8 cellular contexts compared by ENCODE assay signal in genomic region chr7:135512135-135512887, GRCh38. TPM values are rescaled to one million over a fixed set of nuclear protein-coding genes. Genes with fewer than 3 reads are reported as not detected.
DNase-seq lines count a peak whose midpoint lies in the region; ATAC-seq and TF ChIP-seq lines count a peak whose summit lies in the region.

No MANE protein-coding gene starts in this region.

- H3K27me3 Mint-ChIP-seq in MCF 10A (ENCODE audit: insufficient read depth, unreplicated experiment), result no peaks in the 10 kb centered on the region

- peaks cover 12% of the 10 kb centered on the region for H3K4me1 Mint-ChIP-seq in MCF 10A (ENCODE audit: insufficient read depth, unreplicated experiment)

- no TSS peak for BruUV-seq in MCF 10A (replicated peaks; lab: Mats Ljungman, UMichigan)

- TF ChIP-seq CTCF in MCF 10A (IDR thresholded peaks at IDR 0.05; ENCODE audit: unreplicated experiment), result peak; percentile 56

- DNase-seq in activated gamma-delta T cell treated with Interleukin-2 at 50 U/mL for 16 hours (peak; percentile 13), activated gamma-delta T cell (lab: John Stamatoyannopoulos, UW) (no peak), NOMO-1 treated with dmso at 0.1 percent for 144 hours (lab: John Stamatoyannopoulos, UW; ENCODE audit: unreplicated experiment) (peak; percentile 18), MCF 10A (ENCODE audit: unreplicated experiment) (peak; percentile 80), medulla oblongata (ENCODE audit: extremely low spot score) (peak; percentile 84)

- peak; percentile 72 for TF ChIP-seq RAD21 in Ishikawa (IDR thresholded peaks at IDR 0.05; ENCODE audit: low read depth)

- H3K4me3 Mint-ChIP-seq in MCF 10A (ENCODE audit: unreplicated experiment), result no peak overlapping the region

- no peaks in the 10 kb centered on the region for H3K9me3 Mint-ChIP-seq in MCF 10A (ENCODE audit: unreplicated experiment)

- peak; percentile 38 for ATAC-seq in GM21526 (IDR thresholded peaks at IDR 0.05; ENCODE audit: low FRiP score, unreplicated experiment)
- no peak for ATAC-seq in GM19395 (IDR thresholded peaks at IDR 0.05; ENCODE audit: unreplicated experiment)

- no peak overlapping the region for H3K27ac Mint-ChIP-seq in MCF 10A (ENCODE audit: low read depth, unreplicated experiment)

- CTCF ChIA-PET in MCF 10A (lab: Yijun Ruan, JAX), result interaction anchor here (0.6 to 1.0 kb wide), 3 partner anchors 9 to 96 kb away, joined by 3 to 5 read pairs (median 4); no protein-coding TSS in a partner anchor

- TF ChIP-seq EP300 in Ishikawa (IDR thresholded peaks at IDR 0.05; ENCODE audit: borderline replicate concordance), result no peak

- intact Hi-C loops in MCF 10A (cut with micrococcal nuclease), result loop anchor here (1.0 kb wide), 1 partner anchor 46 kb away; no protein-coding TSS in a partner anchor

- POLR2A ChIA-PET in MCF 10A (lab: Yijun Ruan, JAX), result interaction anchor here (0.7 kb wide), 1 partner anchor 244 kb away, joined by 3 read pairs; no protein-coding TSS in a partner anchor

- no peaks in the 10 kb centered on the region for H3K36me3 Mint-ChIP-seq in MCF 10A (ENCODE audit: insufficient read depth, unreplicated experiment)

TF ChIP-seq in Ishikawa, 13 proteins besides CTCF, POLR2A, EP300 and RAD21:
- no peak for TF ChIP-seq CREB1 (IDR thresholded peaks at IDR 0.05; ENCODE audit: low read depth)
- no peak for TF ChIP-seq NFIC (IDR thresholded peaks at IDR 0.05)
- TF ChIP-seq, protein P1, sequence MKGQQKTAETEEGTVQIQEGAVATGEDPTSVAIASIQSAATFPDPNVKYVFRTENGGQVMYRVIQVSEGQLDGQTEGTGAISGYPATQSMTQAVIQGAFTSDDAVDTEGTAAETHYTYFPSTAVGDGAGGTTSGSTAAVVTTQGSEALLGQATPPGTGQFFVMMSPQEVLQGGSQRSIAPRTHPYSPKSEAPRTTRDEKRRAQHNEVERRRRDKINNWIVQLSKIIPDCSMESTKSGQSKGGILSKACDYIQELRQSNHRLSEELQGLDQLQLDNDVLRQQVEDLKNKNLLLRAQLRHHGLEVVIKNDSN (IDR thresholded peaks at IDR 0.05), result no peak
- TF ChIP-seq EGR1 (IDR thresholded peaks at IDR 0.05), result no peak
- no peak for TF ChIP-seq CEBPB (IDR thresholded peaks at IDR 0.05)
- TF ChIP-seq FOXM1 (IDR thresholded peaks at IDR 0.05; ENCODE audit: borderline replicate concordance, low read depth), result no peak
- TF ChIP-seq YY1 (IDR thresholded peaks at IDR 0.05; ENCODE audit: low read depth), result no peak
- TF ChIP-seq TEAD4 (IDR thresholded peaks at IDR 0.05), result no peak
- no peak for TF ChIP-seq ZBTB7A (IDR thresholded peaks at IDR 0.05; ENCODE audit: low read depth)
- no peak for TF ChIP-seq TCF12 (IDR thresholded peaks at IDR 0.05; ENCODE audit: low read depth)
- TF ChIP-seq TAF1 (IDR thresholded peaks at IDR 0.05; ENCODE audit: low read depth), result no peak
- no peak for TF ChIP-seq MAX (IDR thresholded peaks at IDR 0.05)
- TF ChIP-seq REST (IDR thresholded peaks at IDR 0.05; ENCODE audit: low read depth), result no peak

RNA-seq across cellular contexts. Expression of gene CNOT4, which starts 2.4 kb away (rescaled TPM):
- 18.5 and 19.6 TPM in 2 replicates for total RNA-seq in MCF 10A (2022)

RNA-seq across cellular contexts. Expression of gene NUP205, which starts 45.4 kb away (rescaled TPM):
- total RNA-seq in MCF 10A (2022), result 50.6 and 51.0 TPM in 2 replicates
